19 cellular contexts compared by ENCODE assay signal in the genomic region with DNA sequence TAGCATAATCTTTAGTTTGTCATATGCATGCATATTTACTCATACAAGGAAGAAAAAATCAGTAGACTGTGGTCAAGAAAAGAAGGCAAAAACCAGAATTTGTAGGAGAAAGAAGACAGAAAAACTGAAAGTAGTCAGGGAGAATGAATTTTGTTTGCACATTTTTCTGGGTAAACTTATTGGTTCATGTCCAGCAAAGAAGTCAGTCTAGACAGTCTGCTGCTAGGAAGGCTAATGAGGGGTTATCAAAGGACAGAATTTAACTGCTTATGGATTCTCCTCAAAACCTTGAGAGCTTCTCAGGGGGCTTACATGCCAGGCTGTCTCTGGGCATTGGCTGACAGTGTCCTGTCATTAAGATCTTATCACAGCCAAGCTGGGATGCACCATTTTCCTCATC.
"Had no signal": no experiment of that assay in that cellular context is flagged by ENCODE, and none has a peak within 500 bp of the region (broad histone marks: within the 10 kb centered on the region; RNA-seq: fewer than 3 reads in every experiment).

No MANE protein-coding gene starts in this region.

- H3K4me3 Mint-ChIP-seq: activated CD4-positive, alpha-beta T cell treated with anti-CD3 and anti-CD28 coated beads, Interleukin-2, amount 10 ng/mL, durations not matched to agents 7 days and 5 days; brain; nephron progenitor cell; stimulated activated naive B cell treated with anti-CD40 and anti-IgM and Interleukin-4, amounts not matched to agents 10 μg/mL and 1 μg/mL and 100 μg/mL, for 72 hours had no signal

- H3K79me2 ChIP-seq: hepatocyte had no signal

- H3K4me1 ChIP-seq: foreskin keratinocyte, upper lobe of right lung had no signal

- H3K27me3 Mint-ChIP-seq: activated CD4-positive, alpha-beta T cell treated with anti-CD3 and anti-CD28 coated beads, Interleukin-2, amount 10 ng/mL, durations not matched to agents 7 days and 5 days; brain; stimulated activated naive B cell treated with anti-CD40 and anti-IgM and Interleukin-4, amounts not matched to agents 10 μg/mL and 1 μg/mL and 100 μg/mL, for 72 hours had no signal

- DNase-seq: activated CD4-positive, alpha-beta T cell treated with anti-CD3 and anti-CD28 coated beads, Interleukin-2, amount 10 ng/mL, durations not matched to agents 7 days and 5 days; activated CD4-positive, CD25-positive, alpha-beta regulatory T cell; activated gamma-delta T cell treated with Interleukin-2 at 50 U/mL for 16 hours; caudate nucleus; dorsolateral prefrontal cortex; foreskin keratinocyte; nephron progenitor cell; nucleus accumbens; stimulated activated naive B cell treated with anti-CD40 and anti-IgM and Interleukin-4, amounts not matched to agents 10 μg/mL and 1 μg/mL and 100 μg/mL, for 72 hours; T-helper 9 cell; upper lobe of right lung had no signal

- H3K36me3 Mint-ChIP-seq: brain had no signal

- H3K4me1 Mint-ChIP-seq: nephron progenitor cell had no signal

- H3K9me3 Mint-ChIP-seq: nephron progenitor cell had no signal

- H2AFZ ChIP-seq: hepatocyte had no signal

- FAIRE-seq: colon, keratinocyte had no signal

- H3K36me3 ChIP-seq: thoracic aorta, upper lobe of right lung had no signal

- H3K27me3 ChIP-seq: foreskin keratinocyte, hepatocyte, upper lobe of right lung had no signal

- H3K9me3 ChIP-seq: thoracic aorta, upper lobe of right lung had no signal

- H3K27ac Mint-ChIP-seq: activated CD4-positive, alpha-beta T cell treated with anti-CD3 and anti-CD28 coated beads, Interleukin-2, amount 10 ng/mL, durations not matched to agents 7 days and 5 days; nephron progenitor cell; stimulated activated naive B cell treated with anti-CD40 and anti-IgM and Interleukin-4, amounts not matched to agents 10 μg/mL and 1 μg/mL and 100 μg/mL, for 72 hours had no signal

- H3K4me2 ChIP-seq: hepatocyte had no signal

- ATAC-seq: foreskin keratinocyte; left lobe of liver; stimulated activated naive B cell treated with anti-CD40 and anti-IgM and Interleukin-4, amounts not matched to agents 10 μg/mL and 1 μg/mL and 100 μg/mL, for 72 hours; upper lobe of right lung had no signal

- H3K4me3 ChIP-seq: dorsolateral prefrontal cortex, hepatocyte, lung, SK-N-MC, thoracic aorta, upper lobe of right lung had no signal

- H3K27ac ChIP-seq: dorsolateral prefrontal cortex, foreskin keratinocyte, hepatocyte, SK-N-MC, thoracic aorta, upper lobe of right lung had no signal
